ENCODE assay signal across 10 cellular contexts in genomic region chr4:89929425-89930272, GRCh38. TPM values are rescaled to one million over a fixed set of nuclear protein-coding genes. Genes with fewer than 3 reads are reported as not detected.
DNase-seq lines count a peak whose midpoint lies in the region; ATAC-seq lines count a peak whose summit lies in the region.
"Had no signal": no experiment of that assay in that cellular context is flagged by ENCODE, and none has a peak within 500 bp of the region (broad histone marks: within the 10 kb centered on the region; RNA-seq: fewer than 3 reads in every experiment).

No MANE protein-coding gene starts in this region.

- CTCF ChIA-PET in activated CD8-positive, alpha-beta T cell treated with anti-CD3 and anti-CD28 coated beads, Interleukin-2, amount 10 ng/mL, durations not matched to agents 7 days and 5 days (lab: Charles Lee), result no interaction called here

- H3K27me3 Mint-ChIP-seq in activated CD8-positive, alpha-beta T cell treated with anti-CD3 and anti-CD28 coated beads, Interleukin-2, amount 10 ng/mL, durations not matched to agents 7 days and 5 days (ENCODE audit: low read depth), result no peaks in the 10 kb centered on the region

- peak overlapping the region; percentile 54 for H3K27ac Mint-ChIP-seq in activated CD8-positive, alpha-beta T cell treated with anti-CD3 and anti-CD28 coated beads, Interleukin-2, amount 10 ng/mL, durations not matched to agents 7 days and 5 days
- H3K27ac Mint-ChIP-seq: activated naive CD4-positive, alpha-beta T cell treated with anti-CD3 and anti-CD28 coated beads, Interleukin-2, amount 50 U/mL, for 72 hours had no signal

- H3K4me1 Mint-ChIP-seq in activated CD8-positive, alpha-beta T cell treated with anti-CD3 and anti-CD28 coated beads, Interleukin-2, amount 10 ng/mL, durations not matched to agents 7 days and 5 days (ENCODE audit: low read depth), result peaks cover 15% of the 10 kb centered on the region

- peak; percentile 10 for DNase-seq in stimulated activated CD4-positive, alpha-beta T cell treated with anti-CD3 and anti-CD28 coated beads, Interleukin-2, amount 100 ng/mL, for 4 hours (ENCODE audit: low read depth)
- no peak for DNase-seq in stimulated activated CD4-positive, alpha-beta T cell treated with anti-CD3 and anti-CD28 coated beads, Interleukin-2, amount 100 ng/mL, for 48 hours
- DNase-seq in activated CD8-positive, alpha-beta T cell treated with anti-CD3 and anti-CD28 coated beads, Interleukin-2, amount 10 ng/mL, durations not matched to agents 7 days and 5 days, result peak; percentile 43
- DNase-seq in NCI-H446 treated with DMSO at 0.1 percent for 48 hours (lab: John Stamatoyannopoulos, UW), result no peak
- DNase-seq in SK-N-DZ (ENCODE audit: low spot score), result no peak
- DNase-seq: islet precursor cell had no signal

- POLR2A ChIA-PET in activated CD8-positive, alpha-beta T cell treated with anti-CD3 and anti-CD28 coated beads, Interleukin-2, amount 10 ng/mL, durations not matched to agents 7 days and 5 days (lab: Charles Lee), result no interaction called here

- ATAC-seq in HG02981 (IDR thresholded peaks at IDR 0.05; ENCODE audit: unreplicated experiment) (peak; percentile 90), GM18502 (IDR thresholded peaks at IDR 0.05; ENCODE audit: poor library complexity, unreplicated experiment) (no peak), GM18519 (IDR thresholded peaks at IDR 0.05; ENCODE audit: low FRiP score, unreplicated experiment) (no peak)
- peak; percentile 93 for ATAC-seq in activated CD8-positive, alpha-beta T cell treated with anti-CD3 and anti-CD28 coated beads, Interleukin-2, amount 10 ng/mL, durations not matched to agents 7 days and 5 days

- H3K36me3 Mint-ChIP-seq in activated CD8-positive, alpha-beta T cell treated with anti-CD3 and anti-CD28 coated beads, Interleukin-2, amount 10 ng/mL, durations not matched to agents 7 days and 5 days (ENCODE audit: low read depth), result no peaks in the 10 kb centered on the region

- no peaks in the 10 kb centered on the region for H3K9me3 Mint-ChIP-seq in activated CD8-positive, alpha-beta T cell treated with anti-CD3 and anti-CD28 coated beads, Interleukin-2, amount 10 ng/mL, durations not matched to agents 7 days and 5 days (ENCODE audit: insufficient read depth)

- H3K4me3 Mint-ChIP-seq in activated CD8-positive, alpha-beta T cell treated with anti-CD3 and anti-CD28 coated beads, Interleukin-2, amount 10 ng/mL, durations not matched to agents 7 days and 5 days, result peak overlapping the region; percentile 60

RNA-seq across cellular contexts. Expression of gene MMRN1, which starts 35.0 kb away (rescaled TPM):
- total RNA-seq in activated CD8-positive, alpha-beta T cell treated with anti-CD3 and anti-CD28 coated beads, Interleukin-2, amount 10 ng/mL, durations not matched to agents 7 days and 5 days, result under 1 TPM; 0.47 to 0.63 TPM
- 0.05 and 0.09 TPM in 2 replicates for polyA plus RNA-seq in SK-N-DZ (2014; cell fraction: cytosol; rRNA removed)
- polyA plus RNA-seq in SK-N-DZ (2014; cell fraction: nucleus; rRNA removed), result 1.2 TPM in 1 of 2 replicates, not detected in the other

Comparison
In these comparisons a context has a peak if more than half of its experiments do, and no peak if none do; other contexts are left out.
1. DNase-seq: peak in stimulated activated CD4-positive, alpha-beta T cell treated with anti-CD3 and anti-CD28 coated beads, Interleukin-2, amount 100 ng/mL, for 4 hours (single experiment) and activated CD8-positive, alpha-beta T cell treated with anti-CD3 and anti-CD28 coated beads, Interleukin-2, amount 10 ng/mL, durations not matched to agents 7 days and 5 days (single experiment); none in stimulated activated CD4-positive, alpha-beta T cell treated with anti-CD3 and anti-CD28 coated beads, Interleukin-2, amount 100 ng/mL, for 48 hours (0 of 2), NCI-H446 treated with DMSO at 0.1 percent for 48 hours (single experiment) and SK-N-DZ (single experiment).
2. ATAC-seq: peak in HG02981 (single experiment) and activated CD8-positive, alpha-beta T cell treated with anti-CD3 and anti-CD28 coated beads, Interleukin-2, amount 10 ng/mL, durations not matched to agents 7 days and 5 days (single experiment); none in GM18502 (single experiment) and GM18519 (single experiment).